In genomic region chr5:113421643-113422132, GRCh38 we compare ENCODE assay signal across 28 cellular contexts. TPM values are rescaled to one million over a fixed set of nuclear protein-coding genes. Genes with fewer than 3 reads are reported as not detected.
A peak's percentile ranks its signal among the peaks of the same experiment; 100 is the strongest.
DNase-seq lines count a peak whose midpoint lies in the region; ATAC-seq and TF ChIP-seq lines count a peak whose summit lies in the region.
"Had no signal": no experiment of that assay in that cellular context is flagged by ENCODE, and none has a peak within 500 bp of the region (broad histone marks: within the 10 kb centered on the region; RNA-seq: fewer than 3 reads in every experiment).

No MANE protein-coding gene starts in this region.

- H3K36me3 Mint-ChIP-seq in nephron (ENCODE audit: low read depth) (no peaks in the 10 kb centered on the region), type B pancreatic cell (no peaks in the 10 kb centered on the region)
- H3K36me3 Mint-ChIP-seq in activated CD4-positive, alpha-beta T cell treated with anti-CD3 and anti-CD28 coated beads for 36 hours (ENCODE audit: low read depth), result no peaks in the 10 kb centered on the region
- H3K36me3 Mint-ChIP-seq: CD14-positive monocyte; CD4-positive, alpha-beta memory T cell; CD4-positive, CD25-positive, alpha-beta regulatory T cell; CD8-positive, alpha-beta memory T cell had no signal

- H3K27me3 Mint-ChIP-seq in nephron (ENCODE audit: low read depth) (no peaks in the 10 kb centered on the region), type B pancreatic cell (no peaks in the 10 kb centered on the region)
- peaks cover 2% of the 10 kb centered on the region for H3K27me3 Mint-ChIP-seq in activated CD4-positive, alpha-beta T cell treated with anti-CD3 and anti-CD28 coated beads for 36 hours
- H3K27me3 Mint-ChIP-seq: CD4-positive, alpha-beta memory T cell had no signal

- intact Hi-C loops in activated CD4-positive, alpha-beta T cell treated with anti-CD3 and anti-CD28 coated beads for 36 hours (cut with DNase I, micrococcal nuclease), result no loop called here

- no peak overlapping the region for H3K9ac ChIP-seq in neural cell (ENCODE audit: low read length)
- H3K9ac ChIP-seq: BLaER1 had no signal

- no peaks in the 10 kb centered on the region for H3F3A ChIP-seq in neural cell (ENCODE audit: insufficient read depth, low read length, poor library complexity, severe bottlenecking)

- H4K20me1 ChIP-seq in neural cell (ENCODE audit: insufficient read depth), result no peaks in the 10 kb centered on the region
- H4K20me1 ChIP-seq: BLaER1 had no signal

- no peaks in the 10 kb centered on the region for H3K9me3 Mint-ChIP-seq in nephron
- no peaks in the 10 kb centered on the region for H3K9me3 Mint-ChIP-seq in type B pancreatic cell
- H3K9me3 Mint-ChIP-seq in activated CD4-positive, alpha-beta T cell treated with anti-CD3 and anti-CD28 coated beads for 36 hours (ENCODE audit: low read depth), result no peaks in the 10 kb centered on the region
- H3K9me3 Mint-ChIP-seq: CD4-positive, alpha-beta memory T cell; CD4-positive, CD25-positive, alpha-beta regulatory T cell; CD8-positive, alpha-beta memory T cell had no signal

- ATAC-seq in GM21723 (IDR thresholded peaks at IDR 0.05; ENCODE audit: unreplicated experiment), result no peak
- ATAC-seq in activated CD4-positive, alpha-beta T cell treated with anti-CD3 and anti-CD28 coated beads for 36 hours, result no peak
- ATAC-seq: GM12878 had no signal

- no peak overlapping the region for H2AFZ ChIP-seq in neural cell (ENCODE audit: low read depth, low read length)

- H3K4me3 ChIP-seq in neural cell (ENCODE audit: low read length), result peak overlapping the region; percentile 19
- H3K4me3 ChIP-seq: BLaER1, GM12878 had no signal

- no peaks in the 10 kb centered on the region for H3K9me3 ChIP-seq in neural cell (ENCODE audit: low read length)
- H3K9me3 ChIP-seq: BE2C, BLaER1 had no signal

- no peak overlapping the region for H3K4me3 Mint-ChIP-seq in nephron
- no peak overlapping the region for H3K4me3 Mint-ChIP-seq in type B pancreatic cell
- H3K4me3 Mint-ChIP-seq in activated CD4-positive, alpha-beta T cell treated with anti-CD3 and anti-CD28 coated beads for 36 hours, result no peak overlapping the region
- H3K4me3 Mint-ChIP-seq: CD14-positive monocyte; CD4-positive, alpha-beta memory T cell; CD4-positive, CD25-positive, alpha-beta regulatory T cell; CD8-positive, alpha-beta memory T cell had no signal

- TF ChIP-seq RAD21 in neural cell (conservative IDR thresholded peaks at IDR 0.05), result no peak

- H3K27ac ChIP-seq in neural cell (ENCODE audit: low read length), result peak overlapping the region; percentile 37
- H3K27ac ChIP-seq: BLaER1 had no signal

- POLR2A ChIA-PET in activated CD4-positive, alpha-beta T cell treated with anti-CD3 and anti-CD28 coated beads for 36 hours (lab: Charles Lee), result no interaction called here

- no peaks in the 10 kb centered on the region for H3K4me1 Mint-ChIP-seq in nephron
- H3K4me1 Mint-ChIP-seq in type B pancreatic cell (ENCODE audit: unreplicated experiment), result peaks cover 4% of the 10 kb centered on the region
- no peaks in the 10 kb centered on the region for H3K4me1 Mint-ChIP-seq in activated CD4-positive, alpha-beta T cell treated with anti-CD3 and anti-CD28 coated beads for 36 hours
- H3K4me1 Mint-ChIP-seq: CD14-positive monocyte; CD4-positive, alpha-beta memory T cell; CD4-positive, CD25-positive, alpha-beta regulatory T cell; CD8-positive, alpha-beta memory T cell had no signal

- H3K9me2 ChIP-seq in neural cell (ENCODE audit: insufficient read depth, low read length), result no peaks in the 10 kb centered on the region

- DNase-seq in type B pancreatic cell (ENCODE audit: extremely low spot score, unreplicated experiment), result no peak
- no peak for DNase-seq in activated CD4-positive, alpha-beta T cell treated with anti-CD3 and anti-CD28 coated beads for 36 hours
- no peak for DNase-seq in activated naive CD4-positive, alpha-beta T cell treated with anti-CD3 and anti-CD28 coated beads, Interleukin-2, amount 50 U/mL, for 16 hours
- DNase-seq: 8988T; ACHN; BE2C; C1 segment of cervical spinal cord; CD4-positive, alpha-beta memory T cell; CD4-positive, CD25-positive, alpha-beta regulatory T cell; CD8-positive, alpha-beta memory T cell; COR-L47; DMS 273 treated with DMSO at 0.1 percent for 48 hours; DMS153; DMS53; DMS79; DND-41; EL; GDM1 had no signal

- H3K36me3 ChIP-seq in neural cell (ENCODE audit: insufficient read depth, low read length), result no peaks in the 10 kb centered on the region
- H3K36me3 ChIP-seq: BE2C, BLaER1 had no signal

- no peak for TF ChIP-seq CTCF in nephron (IDR thresholded peaks at IDR 0.05; ENCODE audit: unreplicated experiment in 3 of 3)
- TF ChIP-seq CTCF in neural cell (IDR thresholded peaks at IDR 0.05; ENCODE audit: poor library complexity, severe bottlenecking), result no peak
- TF ChIP-seq CTCF in type B pancreatic cell (conservative IDR thresholded peaks at IDR 0.05), result no peak

- H3K27ac Mint-ChIP-seq in nephron (peak overlapping the region in 2 of 3 experiments; percentile 23 to 45), type B pancreatic cell (peak overlapping the region; percentile 0)
- no peak overlapping the region for H3K27ac Mint-ChIP-seq in activated CD4-positive, alpha-beta T cell treated with anti-CD3 and anti-CD28 coated beads for 36 hours
- H3K27ac Mint-ChIP-seq: CD14-positive monocyte; CD4-positive, alpha-beta memory T cell; CD8-positive, alpha-beta memory T cell had no signal

- TF ChIP-seq EP300 in neural cell (conservative IDR thresholded peaks at IDR 0.05; ENCODE audit: poor library complexity, severe bottlenecking), result peak; percentile 89

- H3K27me3 ChIP-seq in neural cell (ENCODE audit: insufficient read depth, low read depth, low read length), result no peaks in the 10 kb centered on the region
- H3K27me3 ChIP-seq: BE2C, BLaER1 had no signal

- peak overlapping the region; percentile 12 for H3K4me2 ChIP-seq in neural cell (ENCODE audit: low read length)
- H3K4me2 ChIP-seq: BLaER1 had no signal

- no peaks in the 10 kb centered on the region for H3K79me2 ChIP-seq in neural cell (replicated peaks; ENCODE audit: insufficient read depth, low read length)

- CTCF ChIA-PET in activated CD4-positive, alpha-beta T cell treated with anti-CD3 and anti-CD28 coated beads for 36 hours (lab: Charles Lee), result no interaction called here

TF ChIP-seq in neural cell, 6 proteins besides CTCF, POLR2A, EP300 and RAD21:
- TF ChIP-seq REST (IDR thresholded peaks at IDR 0.05; ENCODE audit: borderline replicate concordance), result peak; percentile 99
- TF ChIP-seq TAF1 (IDR thresholded peaks at IDR 0.05; ENCODE audit: low read depth), result no peak
- peak; percentile 89 for TF ChIP-seq POLR2AphosphoS5 (IDR thresholded peaks at IDR 0.05)
- TF ChIP-seq MXI1 (conservative IDR thresholded peaks at IDR 0.05; ENCODE audit: poor library complexity, severe bottlenecking), result no peak

RNA-seq across cellular contexts. Expression of gene TSSK1B, which starts 13.1 kb away (rescaled TPM):
- polyA plus RNA-seq in neural cell, result not detected in 2 replicates
- polyA minus RNA-seq in neural cell, result not detected in 2 replicates
- total RNA-seq in type B pancreatic cell (ENCODE audit: low replicate concordance), result 0.12 and 0.24 TPM in 2 replicates
- not detected for total RNA-seq in activated CD4-positive, alpha-beta T cell treated with anti-CD3 and anti-CD28 coated beads for 36 hours
- total RNA-seq: A673; CD4-positive, alpha-beta memory T cell; CD4-positive, CD25-positive, alpha-beta regulatory T cell; CD8-positive, alpha-beta memory T cell; Daoy; G401; GM12878 had no signal
- polyA plus RNA-seq: AG04450; CD14-positive monocyte; CD4-positive, alpha-beta memory T cell; CD4-positive, CD25-positive, alpha-beta regulatory T cell; CD8-positive, alpha-beta memory T cell; GM12878 had no signal
